8 cellular contexts compared by ENCODE assay signal in genomic region chr4:139419388-139419914, GRCh38. TPM values are rescaled to one million over a fixed set of nuclear protein-coding genes. Genes with fewer than 3 reads are reported as not detected.
A peak's percentile ranks its signal among the peaks of the same experiment; 100 is the strongest.
DNase-seq lines count a peak whose midpoint lies in the region; ATAC-seq and TF ChIP-seq lines count a peak whose summit lies in the region.

No MANE protein-coding gene starts in this region.

- no peak for TF ChIP-seq RAD21 in SK-N-SH (IDR thresholded peaks at IDR 0.05; ENCODE audit: low read length)

- in situ Hi-C loops in GM13976 (cut with MboI; ENCODE audit: low sequenced_read_pairs, unreplicated experiment): no loop called here

- no peak for TF ChIP-seq EP300 in SK-N-SH (IDR thresholded peaks at IDR 0.05; ENCODE audit: borderline replicate concordance in 1 of 2, low read depth in 1 of 2, low read length in 1 of 2)

- no peak overlapping the region for H3K27ac Mint-ChIP-seq in T-helper 17 cell
- peak overlapping the region; percentile 51 for H3K27ac Mint-ChIP-seq in stimulated activated naive B cell treated with anti-CD40 and anti-IgM and Interleukin-4, amounts not matched to agents 10 μg/mL and 1 μg/mL and 100 μg/mL, for 72 hours

- WGBS in SK-N-SH (ENCODE audit: low lambda C conversion rate): 73% methylated on average over 2 of the region's 2 CpGs

- no peak overlapping the region for H3K4me3 ChIP-seq in SK-N-SH (ENCODE audit: low read depth in 2 of 2, low read length in 1 of 2)

- H3K79me2 ChIP-seq in SK-N-SH (ENCODE audit: insufficient read depth): no peaks in the 10 kb centered on the region

- no peak for ATAC-seq in SK-N-SH treated with all-trans-retinoic acid at 6 μM for 48 hours
- peak; percentile 91 for ATAC-seq in HG03097 (IDR thresholded peaks at IDR 0.05; ENCODE audit: low FRiP score, unreplicated experiment)
- peak; percentile 50 for ATAC-seq in T-helper 17 cell
- peak; percentile 57 to 62 for ATAC-seq in stimulated activated naive B cell treated with anti-CD40 and anti-IgM and Interleukin-4, amounts not matched to agents 10 μg/mL and 1 μg/mL and 100 μg/mL, for 72 hours (replicated peaks)

- peaks cover 0 to 5% of the 10 kb centered on the region in 2 experiments for H3K36me3 ChIP-seq in SK-N-SH (replicated peaks in 1 of 2; ENCODE audit: control insufficient read depth in 1 of 2, insufficient read depth in 2 of 2, low read length in 1 of 2)

- peak overlapping the region; percentile 8; the same call in 1 of the 2 replicates for H3K4me2 ChIP-seq in SK-N-SH

- no peaks in the 10 kb centered on the region for H3K27me3 Mint-ChIP-seq in T-helper 17 cell
- no peaks in the 10 kb centered on the region for H3K27me3 Mint-ChIP-seq in stimulated activated naive B cell treated with anti-CD40 and anti-IgM and Interleukin-4, amounts not matched to agents 10 μg/mL and 1 μg/mL and 100 μg/mL, for 72 hours

- no peaks in the 10 kb centered on the region for H3F3A ChIP-seq in SK-N-SH (replicated peaks; ENCODE audit: insufficient read depth)

- CTCF ChIA-PET in SK-N-SH (lab: Yijun Ruan, JAX): no interaction called here
- CTCF ChIA-PET in GM10248 (lab: Yijun Ruan, JAX): interaction anchor here (1.1 to 2.4 kb wide), 3 partner anchors 12 to 78 kb away, joined by 3 to 7 read pairs (median 6); no protein-coding TSS in a partner anchor

- H2AFZ ChIP-seq in SK-N-SH (ENCODE audit: low read depth): no peak overlapping the region

- H3K4me3 Mint-ChIP-seq in T-helper 17 cell: no peak overlapping the region
- H3K4me3 Mint-ChIP-seq in stimulated activated naive B cell treated with anti-CD40 and anti-IgM and Interleukin-4, amounts not matched to agents 10 μg/mL and 1 μg/mL and 100 μg/mL, for 72 hours: no peak overlapping the region

- no peaks in the 10 kb centered on the region for H4K20me1 ChIP-seq in SK-N-SH (ENCODE audit: insufficient read depth)

- no peaks in the 10 kb centered on the region for H3K27me3 ChIP-seq in SK-N-SH (ENCODE audit: insufficient read depth)

- H3K4me1 ChIP-seq in SK-N-SH (ENCODE audit: control insufficient read depth in 1 of 2, insufficient read depth in 2 of 2, low read depth in 1 of 2, low read length in 1 of 2): peaks cover 0 to 12% of the 10 kb centered on the region in 2 experiments; a peak in 1 of 4 replicates

- peaks cover 4% of the 10 kb centered on the region for H3K36me3 Mint-ChIP-seq in T-helper 17 cell (ENCODE audit: low read depth)
- H3K36me3 Mint-ChIP-seq in stimulated activated naive B cell treated with anti-CD40 and anti-IgM and Interleukin-4, amounts not matched to agents 10 μg/mL and 1 μg/mL and 100 μg/mL, for 72 hours: peaks cover 37 to 62% of the 10 kb centered on the region in 2 donors

- no peak overlapping the region for H3K9ac ChIP-seq in SK-N-SH

- POLR2A ChIA-PET in SK-N-SH (lab: Yijun Ruan, JAX): no interaction called here
- POLR2A ChIA-PET in GM10248 (lab: Yijun Ruan, JAX): no interaction called here

- H3K9me2 ChIP-seq in SK-N-SH: no peaks in the 10 kb centered on the region

- H3K4me1 Mint-ChIP-seq in T-helper 17 cell: peaks cover 7% of the 10 kb centered on the region
- H3K4me1 Mint-ChIP-seq in stimulated activated naive B cell treated with anti-CD40 and anti-IgM and Interleukin-4, amounts not matched to agents 10 μg/mL and 1 μg/mL and 100 μg/mL, for 72 hours: peaks cover 11 to 23% of the 10 kb centered on the region in 2 donors

- H3K27ac ChIP-seq in SK-N-SH (ENCODE audit: low read depth in 2 of 2, low read length in 1 of 2): no peak overlapping the region

- peaks cover 9 to 14% of the 10 kb centered on the region in 2 donors for H3K9me3 Mint-ChIP-seq in stimulated activated naive B cell treated with anti-CD40 and anti-IgM and Interleukin-4, amounts not matched to agents 10 μg/mL and 1 μg/mL and 100 μg/mL, for 72 hours

- H3K9me3 ChIP-seq in SK-N-SH: 0 out of 2 replicates have a peak, but pooled peaks cover 6% of the 10 kb centered on the region
- H3K9me3 ChIP-seq in T-helper 17 cell (ENCODE audit: control insufficient read depth, low read length, poor library complexity, severe bottlenecking): no peaks in the 10 kb centered on the region

- no peak for DNase-seq in SK-N-SH
- DNase-seq in T-helper 17 cell: no peak
- peak; percentile 97 for DNase-seq in glomerular endothelial cell (ENCODE audit: extremely low read depth, low read depth, low spot score)
- no peak for DNase-seq in stimulated activated naive B cell treated with anti-CD40 and anti-IgM and Interleukin-4, amounts not matched to agents 10 μg/mL and 1 μg/mL and 100 μg/mL, for 72 hours
- DNase-seq in GM10248 (ENCODE audit: extremely low spot score): no peak
- no peak for DNase-seq in GM13976 (ENCODE audit: low spot score)

- TF ChIP-seq CTCF in SK-N-SH (IDR thresholded peaks at IDR 0.05) (no peak), GM10248 (IDR thresholded peaks at IDR 0.05; ENCODE audit: control extremely low read depth, extremely low read depth, low read depth, missing control alignments) (no peak), GM13976 (IDR thresholded peaks at IDR 0.05; ENCODE audit: borderline replicate concordance, control extremely low read depth, extremely low read depth, insufficient read depth, missing control alignments) (no peak)

TF ChIP-seq in SK-N-SH, 30 proteins besides CTCF, POLR2A, EP300 and RAD21:
- no peak for TF ChIP-seq EZH2phosphoT487 (IDR thresholded peaks at IDR 0.05; ENCODE audit: borderline replicate concordance, low read depth)
- peak; percentile 46; the same call in 1 of the 2 replicates for TF ChIP-seq TCF12 (IDR thresholded peaks at IDR 0.05)

TF ChIP-seq in SK-N-SH treated with all-trans-retinoic acid at 6 μM for 48 hours, 23 proteins besides CTCF, POLR2A, EP300 and RAD21:
- TF ChIP-seq OSR1 (CRISPR knock-in tag; IDR thresholded peaks at IDR 0.05) (no peak), ZC3H10 (CRISPR knock-in tag; IDR thresholded peaks at IDR 0.05) (no peak), ZNF8 (CRISPR knock-in tag; IDR thresholded peaks at IDR 0.05) (no peak), ZNF565 (CRISPR knock-in tag; conservative IDR thresholded peaks at IDR 0.05; ENCODE audit: low read depth) (no peak), POU6F1 (CRISPR knock-in tag; IDR thresholded peaks at IDR 0.05; ENCODE audit: borderline replicate concordance, low read depth) (no peak), CSRNP3 (CRISPR knock-in tag; IDR thresholded peaks at IDR 0.05) (no peak)
TF ChIP-seq in SK-N-SH treated with all-trans-retinoic acid at 6 μM for 48 hours: peak in this region for 0.

RNA-seq across cellular contexts. Expression of gene RAB33B, which starts 34.5 kb away (rescaled TPM):
- 2.3 and 2.6 TPM in 2 replicates for polyA plus RNA-seq in SK-N-SH (2012; rRNA removed)
- 3.2 and 3.4 TPM in 2 replicates for polyA plus RNA-seq in SK-N-SH (2012; cell fraction: cytosol; rRNA removed)
- 2.1 and 2.8 TPM in 2 replicates for polyA plus RNA-seq in SK-N-SH (2012; cell fraction: nucleus; rRNA removed)
- total RNA-seq in T-helper 17 cell (10 to 100 TPM; 19.9 to 20.1 TPM), glomerular endothelial cell (22.5 and 23.3 TPM in 2 replicates)
